8 cellular contexts compared by ENCODE assay signal in the genomic region with DNA sequence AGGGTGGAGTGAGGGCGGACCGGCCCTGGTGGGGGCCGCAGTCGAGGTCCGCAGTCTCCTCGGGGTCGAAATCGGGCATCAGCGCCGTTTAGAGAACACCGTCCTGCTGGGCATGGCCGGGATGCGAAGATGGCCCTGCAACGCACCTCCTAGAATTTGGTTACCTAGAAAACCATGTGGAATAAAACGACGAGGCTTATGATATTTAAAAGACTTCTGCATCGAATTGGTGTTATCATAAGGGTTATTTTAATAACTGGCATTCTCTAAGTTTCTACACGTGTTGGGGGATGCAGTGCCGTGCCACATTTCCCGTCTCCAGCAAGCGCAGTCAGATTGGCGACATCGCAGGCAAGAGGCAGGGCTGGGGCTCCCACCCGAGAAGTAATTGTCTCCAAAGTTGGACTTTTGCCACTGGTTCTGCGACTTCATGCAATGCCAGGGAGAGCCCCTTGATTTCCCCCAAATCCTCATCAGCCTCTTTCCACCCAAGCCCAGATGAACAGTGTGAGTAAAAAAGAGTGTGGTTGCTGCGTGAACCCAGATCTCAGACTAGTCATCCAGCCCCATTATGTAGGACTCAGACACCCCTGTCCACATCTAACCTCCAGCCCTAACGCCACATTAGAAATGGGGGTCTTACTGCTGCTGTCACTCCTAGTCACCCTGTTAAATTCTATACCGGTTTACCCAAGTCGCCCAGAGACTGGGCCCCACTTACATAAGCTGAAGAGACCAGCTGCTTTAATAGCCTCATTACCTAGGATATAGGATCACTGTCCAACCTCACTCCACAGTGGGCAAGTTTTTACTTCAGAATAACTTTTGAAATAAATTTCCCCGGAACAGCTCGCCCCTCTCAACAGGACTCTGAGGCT. TPM values are rescaled to one million over a fixed set of nuclear protein-coding genes. Genes with fewer than 3 reads are reported as not detected.
DNase-seq lines count a peak whose midpoint lies in the region; ATAC-seq and TF ChIP-seq lines count a peak whose summit lies in the region.

No MANE protein-coding gene starts in this region.

- no peaks in the 10 kb centered on the region for H3K9me3 ChIP-seq in ovary

- H3K27me3 ChIP-seq in ovary = no peaks in the 10 kb centered on the region

- H3K27ac Mint-ChIP-seq in activated CD8-positive, alpha-beta memory T cell treated with anti-CD3 and anti-CD28 coated beads, Interleukin-2, amount 10 ng/mL, durations not matched to agents 7 days and 5 days = peak overlapping the region; percentile 80

- H3K4me1 Mint-ChIP-seq in activated CD8-positive, alpha-beta memory T cell treated with anti-CD3 and anti-CD28 coated beads, Interleukin-2, amount 10 ng/mL, durations not matched to agents 7 days and 5 days = peaks cover 36% of the 10 kb centered on the region

- no peaks in the 10 kb centered on the region for H3K9me3 Mint-ChIP-seq in activated CD8-positive, alpha-beta memory T cell treated with anti-CD3 and anti-CD28 coated beads, Interleukin-2, amount 10 ng/mL, durations not matched to agents 7 days and 5 days (ENCODE audit: low read depth)

- no peak for TF ChIP-seq POLR2A in ovary (IDR thresholded peaks at IDR 0.05)

- no peaks in the 10 kb centered on the region for H3K27me3 Mint-ChIP-seq in activated CD8-positive, alpha-beta memory T cell treated with anti-CD3 and anti-CD28 coated beads, Interleukin-2, amount 10 ng/mL, durations not matched to agents 7 days and 5 days

- H3K36me3 ChIP-seq in ovary = no peaks in the 10 kb centered on the region

- H3K36me3 Mint-ChIP-seq in activated CD8-positive, alpha-beta memory T cell treated with anti-CD3 and anti-CD28 coated beads, Interleukin-2, amount 10 ng/mL, durations not matched to agents 7 days and 5 days = peaks cover 3% of the 10 kb centered on the region

- intact Hi-C loops in ovary (cut with DNase I) = loop anchor here in 3 of 4 donors (1.0 to 10.0 kb wide), 5 partner anchors 70 to 352 kb away; a partner anchor contains a TSS

- WGBS in ovary, 3 donors = 28 to 33% (median 28%) methylated on average over 26 to 31 of the region's 31 CpGs

- peak overlapping the region; percentile 100 for H3K27ac ChIP-seq in ovary

- CTCF ChIA-PET in activated CD8-positive, alpha-beta memory T cell treated with anti-CD3 and anti-CD28 coated beads, Interleukin-2, amount 10 ng/mL, durations not matched to agents 7 days and 5 days (lab: Charles Lee) = interaction anchor here (1.2 to 3.4 kb wide), 3 partner anchors 11 to 323 kb away, joined by 3 to 25 read pairs (median 8); a partner anchor contains a TSS

- H3K4me1 ChIP-seq in ovary (ENCODE audit: insufficient read depth) = peaks cover 22% of the 10 kb centered on the region

- H3K4me3 Mint-ChIP-seq in activated CD8-positive, alpha-beta memory T cell treated with anti-CD3 and anti-CD28 coated beads, Interleukin-2, amount 10 ng/mL, durations not matched to agents 7 days and 5 days = peak overlapping the region; percentile 87

- DNase-seq in AG09309 (ENCODE audit: low read depth) (no peak), HFF-Myc (ENCODE audit: extremely low read depth, low read depth) (no peak), fibroblast of mammary gland (ENCODE audit: low read depth) (no peak), ovary (peak in 4 of 5 donors; percentile 57 to 70 (median 66)), epidermal melanocyte (ENCODE audit: insufficient read length, low spot score) (no peak), AG08396 (ENCODE audit: low spot score) (no peak)
- DNase-seq in activated CD8-positive, alpha-beta memory T cell treated with anti-CD3 and anti-CD28 coated beads, Interleukin-2, amount 10 ng/mL, durations not matched to agents 7 days and 5 days = peak; percentile 56

- H3K4me3 ChIP-seq in AG09309 (ENCODE audit: control insufficient read depth, low read depth, low read length) (peak overlapping the region; percentile 88), HFF-Myc (replicated peaks; ENCODE audit: low read depth, low read length) (peak overlapping the region; percentile 60), fibroblast of mammary gland (ENCODE audit: control insufficient read depth, low read depth, low read length) (peak overlapping the region; percentile 73), ovary (peak overlapping the region; percentile 68)

- ATAC-seq in activated CD8-positive, alpha-beta memory T cell treated with anti-CD3 and anti-CD28 coated beads, Interleukin-2, amount 10 ng/mL, durations not matched to agents 7 days and 5 days = no peak
- no peak for ATAC-seq in GM18867 (IDR thresholded peaks at IDR 0.05; ENCODE audit: unreplicated experiment)

- TF ChIP-seq CTCF in AG09309 (IDR thresholded peaks at IDR 0.05; ENCODE audit: control insufficient read depth, insufficient read depth, low read depth, low read length, missing control alignments) = no peak
- TF ChIP-seq CTCF in HFF-Myc (IDR thresholded peaks at IDR 0.05; ENCODE audit: low read depth, low read length, missing control alignments) = no peak
- TF ChIP-seq CTCF in fibroblast of mammary gland (conservative IDR thresholded peaks at IDR 0.05; ENCODE audit: control insufficient read depth, insufficient read depth, low read depth, low read length) = no peak
- no peak for TF ChIP-seq CTCF in ovary (IDR thresholded peaks at IDR 0.05)

- peak; percentile 0 for TF ChIP-seq EP300 in ovary (IDR thresholded peaks at IDR 0.05)

RNA-seq across cellular contexts. Expression of a gene that starts 0.6 kb away (rescaled TPM):
- 1 to 10 TPM; 6.0 to 6.6 TPM for total RNA-seq in activated CD8-positive, alpha-beta memory T cell treated with anti-CD3 and anti-CD28 coated beads, Interleukin-2, amount 10 ng/mL, durations not matched to agents 7 days and 5 days
- 10 to 100 TPM in 6 of 7 donors, 1 to 10 TPM in 1; 9.7 to 19.7 (median 16.2) TPM for total RNA-seq in ovary
- polyA plus RNA-seq in ovary = 10 to 100 TPM; 24.9 to 29.1 TPM

RNA-seq across cellular contexts. Expression of a gene that starts 40.4 kb away (rescaled TPM):
- total RNA-seq in activated CD8-positive, alpha-beta memory T cell treated with anti-CD3 and anti-CD28 coated beads, Interleukin-2, amount 10 ng/mL, durations not matched to agents 7 days and 5 days = under 1 TPM; 0.09 TPM
- total RNA-seq in ovary = under 1 TPM in 6 of 7 donors, not detected in 1; 0.05 to 0.28 (median 0.12) TPM
- under 1 TPM in 1 of 2 donors, not detected in 1; 0.07 TPM for polyA plus RNA-seq in ovary

RNA-seq across cellular contexts. Expression of a gene that starts 57.2 kb away (rescaled TPM):
- not detected for total RNA-seq in activated CD8-positive, alpha-beta memory T cell treated with anti-CD3 and anti-CD28 coated beads, Interleukin-2, amount 10 ng/mL, durations not matched to agents 7 days and 5 days
- total RNA-seq in ovary = not detected
- not detected for polyA plus RNA-seq in ovary

Comparison
In these comparisons a context has a peak if more than half of its experiments do, and no peak if none do; other contexts are left out.
1. DNase-seq: peak in activated CD8-positive, alpha-beta memory T cell treated with anti-CD3 and anti-CD28 coated beads, Interleukin-2, amount 10 ng/mL, durations not matched to agents 7 days and 5 days (single experiment) and ovary (4 of 5); none in AG09309 (single experiment), HFF-Myc (single experiment), fibroblast of mammary gland (single experiment), epidermal melanocyte (single experiment) and AG08396 (single experiment).
2. Peak in every context shown above with its lines, with median percentiles within 50 percentile points of each other: H3K4me3 ChIP-seq.